Comparison of ENCODE assay signal across 2 cellular contexts in the genomic region with DNA sequence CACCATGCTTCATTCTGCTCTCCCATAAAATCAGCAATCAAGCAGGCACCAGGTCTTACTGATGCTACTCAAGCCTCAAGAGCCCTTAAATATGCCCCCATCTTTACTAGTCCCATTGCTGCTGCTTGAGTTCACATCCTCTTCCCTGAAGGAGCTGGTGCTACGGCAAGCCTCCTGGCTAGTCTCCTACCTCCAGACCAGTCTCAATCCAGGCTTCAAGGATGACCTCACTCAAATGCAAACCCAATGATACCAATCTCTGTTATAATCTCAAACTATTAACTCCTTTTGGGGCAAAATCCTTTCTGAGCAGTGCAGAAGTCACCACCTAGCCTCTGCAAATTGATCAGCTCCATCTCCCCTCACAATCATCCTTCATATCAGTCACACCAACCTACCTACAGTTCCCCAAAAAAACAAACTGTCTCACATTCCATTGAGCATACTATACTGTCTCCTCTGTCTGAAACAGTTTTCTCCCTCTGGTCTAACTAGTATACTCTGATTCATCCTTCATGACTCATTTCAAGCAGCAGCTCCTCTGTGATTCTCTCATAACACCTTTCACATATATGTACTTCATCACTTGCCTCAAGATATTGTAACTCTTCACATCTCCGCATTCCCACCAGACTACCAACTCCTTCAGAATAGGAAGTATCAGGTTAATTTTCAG.
TF ChIP-seq lines count a peak whose summit lies in the region.

No MANE protein-coding gene starts in this region.

TF ChIP-seq in GM12878, 131 proteins besides CTCF, POLR2A, EP300 and RAD21 (continued from another document and continues in another):
- TF ChIP-seq SPI1 (IDR thresholded peaks at IDR 0.05; ENCODE audit: borderline replicate concordance, insufficient read depth, low read depth, low read length), result no peak
- no peak for TF ChIP-seq NRF1 (conservative IDR thresholded peaks at IDR 0.05; ENCODE audit: low read depth, low read length)
- no peak for TF ChIP-seq FOXK2 (IDR thresholded peaks at IDR 0.05)
- TF ChIP-seq, protein P1, sequence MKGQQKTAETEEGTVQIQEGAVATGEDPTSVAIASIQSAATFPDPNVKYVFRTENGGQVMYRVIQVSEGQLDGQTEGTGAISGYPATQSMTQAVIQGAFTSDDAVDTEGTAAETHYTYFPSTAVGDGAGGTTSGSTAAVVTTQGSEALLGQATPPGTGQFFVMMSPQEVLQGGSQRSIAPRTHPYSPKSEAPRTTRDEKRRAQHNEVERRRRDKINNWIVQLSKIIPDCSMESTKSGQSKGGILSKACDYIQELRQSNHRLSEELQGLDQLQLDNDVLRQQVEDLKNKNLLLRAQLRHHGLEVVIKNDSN (IDR thresholded peaks at IDR 0.05; ENCODE audit: borderline replicate concordance, extremely low read length, insufficient read depth, low read depth, low read length), result no peak
- TF ChIP-seq ZBED1 (IDR thresholded peaks at IDR 0.05; ENCODE audit: borderline replicate concordance), result no peak
- TF ChIP-seq, protein P2, sequence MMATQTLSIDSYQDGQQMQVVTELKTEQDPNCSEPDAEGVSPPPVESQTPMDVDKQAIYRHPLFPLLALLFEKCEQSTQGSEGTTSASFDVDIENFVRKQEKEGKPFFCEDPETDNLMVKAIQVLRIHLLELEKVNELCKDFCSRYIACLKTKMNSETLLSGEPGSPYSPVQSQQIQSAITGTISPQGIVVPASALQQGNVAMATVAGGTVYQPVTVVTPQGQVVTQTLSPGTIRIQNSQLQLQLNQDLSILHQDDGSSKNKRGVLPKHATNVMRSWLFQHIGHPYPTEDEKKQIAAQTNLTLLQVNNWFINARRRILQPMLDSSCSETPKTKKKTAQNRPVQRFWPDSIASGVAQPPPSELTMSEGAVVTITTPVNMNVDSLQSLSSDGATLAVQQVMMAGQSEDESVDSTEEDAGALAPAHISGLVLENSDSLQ (IDR thresholded peaks at IDR 0.05), result no peak
- TF ChIP-seq CREM (IDR thresholded peaks at IDR 0.05; ENCODE audit: low read depth), result no peak
- TF ChIP-seq ATF7 (IDR thresholded peaks at IDR 0.05; ENCODE audit: low read depth), result no peak
- TF ChIP-seq ZNF24 (IDR thresholded peaks at IDR 0.05), result no peak
- no peak for TF ChIP-seq HDAC2 (IDR thresholded peaks at IDR 0.05)
- TF ChIP-seq, protein P3, sequence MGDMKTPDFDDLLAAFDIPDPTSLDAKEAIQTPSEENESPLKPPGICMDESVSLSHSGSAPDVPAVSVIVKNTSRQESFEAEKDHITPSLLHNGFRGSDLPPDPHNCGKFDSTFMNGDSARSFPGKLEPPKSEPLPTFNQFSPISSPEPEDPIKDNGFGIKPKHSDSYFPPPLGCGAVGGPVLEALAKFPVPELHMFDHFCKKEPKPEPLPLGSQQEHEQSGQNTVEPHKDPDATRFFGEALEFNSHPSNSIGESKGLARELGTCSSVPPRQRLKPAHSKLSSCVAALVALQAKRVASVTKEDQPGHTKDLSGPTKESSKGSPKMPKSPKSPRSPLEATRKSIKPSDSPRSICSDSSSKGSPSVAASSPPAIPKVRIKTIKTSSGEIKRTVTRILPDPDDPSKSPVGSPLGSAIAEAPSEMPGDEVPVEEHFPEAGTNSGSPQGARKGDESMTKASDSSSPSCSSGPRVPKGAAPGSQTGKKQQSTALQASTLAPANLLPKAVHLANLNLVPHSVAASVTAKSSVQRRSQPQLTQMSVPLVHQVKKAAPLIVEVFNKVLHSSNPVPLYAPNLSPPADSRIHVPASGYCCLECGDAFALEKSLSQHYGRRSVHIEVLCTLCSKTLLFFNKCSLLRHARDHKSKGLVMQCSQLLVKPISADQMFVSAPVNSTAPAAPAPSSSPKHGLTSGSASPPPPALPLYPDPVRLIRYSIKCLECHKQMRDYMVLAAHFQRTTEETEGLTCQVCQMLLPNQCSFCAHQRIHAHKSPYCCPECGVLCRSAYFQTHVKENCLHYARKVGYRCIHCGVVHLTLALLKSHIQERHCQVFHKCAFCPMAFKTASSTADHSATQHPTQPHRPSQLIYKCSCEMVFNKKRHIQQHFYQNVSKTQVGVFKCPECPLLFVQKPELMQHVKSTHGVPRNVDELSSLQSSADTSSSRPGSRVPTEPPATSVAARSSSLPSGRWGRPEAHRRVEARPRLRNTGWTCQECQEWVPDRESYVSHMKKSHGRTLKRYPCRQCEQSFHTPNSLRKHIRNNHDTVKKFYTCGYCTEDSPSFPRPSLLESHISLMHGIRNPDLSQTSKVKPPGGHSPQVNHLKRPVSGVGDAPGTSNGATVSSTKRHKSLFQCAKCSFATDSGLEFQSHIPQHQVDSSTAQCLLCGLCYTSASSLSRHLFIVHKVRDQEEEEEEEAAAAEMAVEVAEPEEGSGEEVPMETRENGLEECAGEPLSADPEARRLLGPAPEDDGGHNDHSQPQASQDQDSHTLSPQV (IDR thresholded peaks at IDR 0.05), result no peak
- no peak for TF ChIP-seq CBX3 (IDR thresholded peaks at IDR 0.05; ENCODE audit: borderline replicate concordance, low read depth)
- TF ChIP-seq, protein P4, sequence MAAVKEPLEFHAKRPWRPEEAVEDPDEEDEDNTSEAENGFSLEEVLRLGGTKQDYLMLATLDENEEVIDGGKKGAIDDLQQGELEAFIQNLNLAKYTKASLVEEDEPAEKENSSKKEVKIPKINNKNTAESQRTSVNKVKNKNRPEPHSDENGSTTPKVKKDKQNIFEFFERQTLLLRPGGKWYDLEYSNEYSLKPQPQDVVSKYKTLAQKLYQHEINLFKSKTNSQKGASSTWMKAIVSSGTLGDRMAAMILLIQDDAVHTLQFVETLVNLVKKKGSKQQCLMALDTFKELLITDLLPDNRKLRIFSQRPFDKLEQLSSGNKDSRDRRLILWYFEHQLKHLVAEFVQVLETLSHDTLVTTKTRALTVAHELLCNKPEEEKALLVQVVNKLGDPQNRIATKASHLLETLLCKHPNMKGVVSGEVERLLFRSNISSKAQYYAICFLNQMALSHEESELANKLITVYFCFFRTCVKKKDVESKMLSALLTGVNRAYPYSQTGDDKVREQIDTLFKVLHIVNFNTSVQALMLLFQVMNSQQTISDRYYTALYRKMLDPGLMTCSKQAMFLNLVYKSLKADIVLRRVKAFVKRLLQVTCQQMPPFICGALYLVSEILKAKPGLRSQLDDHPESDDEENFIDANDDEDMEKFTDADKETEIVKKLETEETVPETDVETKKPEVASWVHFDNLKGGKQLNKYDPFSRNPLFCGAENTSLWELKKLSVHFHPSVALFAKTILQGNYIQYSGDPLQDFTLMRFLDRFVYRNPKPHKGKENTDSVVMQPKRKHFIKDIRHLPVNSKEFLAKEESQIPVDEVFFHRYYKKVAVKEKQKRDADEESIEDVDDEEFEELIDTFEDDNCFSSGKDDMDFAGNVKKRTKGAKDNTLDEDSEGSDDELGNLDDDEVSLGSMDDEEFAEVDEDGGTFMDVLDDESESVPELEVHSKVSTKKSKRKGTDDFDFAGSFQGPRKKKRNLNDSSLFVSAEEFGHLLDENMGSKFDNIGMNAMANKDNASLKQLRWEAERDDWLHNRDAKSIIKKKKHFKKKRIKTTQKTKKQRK (IDR thresholded peaks at IDR 0.05; ENCODE audit: low read depth, low read length), result no peak
- TF ChIP-seq, protein P5, sequence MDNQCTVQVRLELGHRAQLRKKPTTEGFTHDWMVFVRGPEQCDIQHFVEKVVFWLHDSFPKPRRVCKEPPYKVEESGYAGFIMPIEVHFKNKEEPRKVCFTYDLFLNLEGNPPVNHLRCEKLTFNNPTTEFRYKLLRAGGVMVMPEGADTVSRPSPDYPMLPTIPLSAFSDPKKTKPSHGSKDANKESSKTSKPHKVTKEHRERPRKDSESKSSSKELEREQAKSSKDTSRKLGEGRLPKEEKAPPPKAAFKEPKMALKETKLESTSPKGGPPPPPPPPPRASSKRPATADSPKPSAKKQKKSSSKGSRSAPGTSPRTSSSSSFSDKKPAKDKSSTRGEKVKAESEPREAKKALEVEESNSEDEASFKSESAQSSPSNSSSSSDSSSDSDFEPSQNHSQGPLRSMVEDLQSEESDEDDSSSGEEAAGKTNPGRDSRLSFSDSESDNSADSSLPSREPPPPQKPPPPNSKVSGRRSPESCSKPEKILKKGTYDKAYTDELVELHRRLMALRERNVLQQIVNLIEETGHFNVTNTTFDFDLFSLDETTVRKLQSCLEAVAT (IDR thresholded peaks at IDR 0.05), result no peak

TF ChIP-seq in WTC11, 78 proteins besides CTCF, POLR2A, EP300 and RAD21 (continued from another document):
- TF ChIP-seq, protein P6, sequence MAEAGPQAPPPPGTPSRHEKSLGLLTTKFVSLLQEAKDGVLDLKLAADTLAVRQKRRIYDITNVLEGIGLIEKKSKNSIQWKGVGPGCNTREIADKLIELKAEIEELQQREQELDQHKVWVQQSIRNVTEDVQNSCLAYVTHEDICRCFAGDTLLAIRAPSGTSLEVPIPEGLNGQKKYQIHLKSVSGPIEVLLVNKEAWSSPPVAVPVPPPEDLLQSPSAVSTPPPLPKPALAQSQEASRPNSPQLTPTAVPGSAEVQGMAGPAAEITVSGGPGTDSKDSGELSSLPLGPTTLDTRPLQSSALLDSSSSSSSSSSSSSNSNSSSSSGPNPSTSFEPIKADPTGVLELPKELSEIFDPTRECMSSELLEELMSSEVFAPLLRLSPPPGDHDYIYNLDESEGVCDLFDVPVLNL (CRISPR knock-in tag; IDR thresholded peaks at IDR 0.05; ENCODE audit: borderline replicate concordance, low read depth), result no peak
- TF ChIP-seq EMX1 (CRISPR knock-in tag; IDR thresholded peaks at IDR 0.05) (no peak), SOX15 (CRISPR knock-in tag; IDR thresholded peaks at IDR 0.05) (no peak), ZNF671 (CRISPR knock-in tag; IDR thresholded peaks at IDR 0.05) (no peak), JUN (CRISPR knock-in tag; IDR thresholded peaks at IDR 0.05) (no peak), ZNF396 (CRISPR knock-in tag; IDR thresholded peaks at IDR 0.05; ENCODE audit: borderline replicate concordance) (no peak), MYBL2 (CRISPR knock-in tag; IDR thresholded peaks at IDR 0.05) (no peak), TEAD1 (CRISPR knock-in tag; IDR thresholded peaks at IDR 0.05) (no peak), CREB1 (CRISPR knock-in tag; IDR thresholded peaks at IDR 0.05) (no peak), SMAD4 (CRISPR knock-in tag; IDR thresholded peaks at IDR 0.05) (no peak), NR3C1 (CRISPR knock-in tag; conservative IDR thresholded peaks at IDR 0.05; ENCODE audit: low read depth) (no peak), CBFB (CRISPR knock-in tag; IDR thresholded peaks at IDR 0.05; ENCODE audit: low read depth) (no peak)
- TF ChIP-seq, protein P7, sequence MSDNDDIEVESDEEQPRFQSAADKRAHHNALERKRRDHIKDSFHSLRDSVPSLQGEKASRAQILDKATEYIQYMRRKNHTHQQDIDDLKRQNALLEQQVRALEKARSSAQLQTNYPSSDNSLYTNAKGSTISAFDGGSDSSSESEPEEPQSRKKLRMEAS (CRISPR knock-in tag; IDR thresholded peaks at IDR 0.05), result no peak
- TF ChIP-seq, protein P8, sequence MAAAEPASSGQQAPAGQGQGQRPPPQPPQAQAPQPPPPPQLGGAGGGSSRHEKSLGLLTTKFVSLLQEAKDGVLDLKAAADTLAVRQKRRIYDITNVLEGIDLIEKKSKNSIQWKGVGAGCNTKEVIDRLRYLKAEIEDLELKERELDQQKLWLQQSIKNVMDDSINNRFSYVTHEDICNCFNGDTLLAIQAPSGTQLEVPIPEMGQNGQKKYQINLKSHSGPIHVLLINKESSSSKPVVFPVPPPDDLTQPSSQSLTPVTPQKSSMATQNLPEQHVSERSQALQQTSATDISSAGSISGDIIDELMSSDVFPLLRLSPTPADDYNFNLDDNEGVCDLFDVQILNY (CRISPR knock-in tag; IDR thresholded peaks at IDR 0.05), result no peak
- TF ChIP-seq, protein P9, sequence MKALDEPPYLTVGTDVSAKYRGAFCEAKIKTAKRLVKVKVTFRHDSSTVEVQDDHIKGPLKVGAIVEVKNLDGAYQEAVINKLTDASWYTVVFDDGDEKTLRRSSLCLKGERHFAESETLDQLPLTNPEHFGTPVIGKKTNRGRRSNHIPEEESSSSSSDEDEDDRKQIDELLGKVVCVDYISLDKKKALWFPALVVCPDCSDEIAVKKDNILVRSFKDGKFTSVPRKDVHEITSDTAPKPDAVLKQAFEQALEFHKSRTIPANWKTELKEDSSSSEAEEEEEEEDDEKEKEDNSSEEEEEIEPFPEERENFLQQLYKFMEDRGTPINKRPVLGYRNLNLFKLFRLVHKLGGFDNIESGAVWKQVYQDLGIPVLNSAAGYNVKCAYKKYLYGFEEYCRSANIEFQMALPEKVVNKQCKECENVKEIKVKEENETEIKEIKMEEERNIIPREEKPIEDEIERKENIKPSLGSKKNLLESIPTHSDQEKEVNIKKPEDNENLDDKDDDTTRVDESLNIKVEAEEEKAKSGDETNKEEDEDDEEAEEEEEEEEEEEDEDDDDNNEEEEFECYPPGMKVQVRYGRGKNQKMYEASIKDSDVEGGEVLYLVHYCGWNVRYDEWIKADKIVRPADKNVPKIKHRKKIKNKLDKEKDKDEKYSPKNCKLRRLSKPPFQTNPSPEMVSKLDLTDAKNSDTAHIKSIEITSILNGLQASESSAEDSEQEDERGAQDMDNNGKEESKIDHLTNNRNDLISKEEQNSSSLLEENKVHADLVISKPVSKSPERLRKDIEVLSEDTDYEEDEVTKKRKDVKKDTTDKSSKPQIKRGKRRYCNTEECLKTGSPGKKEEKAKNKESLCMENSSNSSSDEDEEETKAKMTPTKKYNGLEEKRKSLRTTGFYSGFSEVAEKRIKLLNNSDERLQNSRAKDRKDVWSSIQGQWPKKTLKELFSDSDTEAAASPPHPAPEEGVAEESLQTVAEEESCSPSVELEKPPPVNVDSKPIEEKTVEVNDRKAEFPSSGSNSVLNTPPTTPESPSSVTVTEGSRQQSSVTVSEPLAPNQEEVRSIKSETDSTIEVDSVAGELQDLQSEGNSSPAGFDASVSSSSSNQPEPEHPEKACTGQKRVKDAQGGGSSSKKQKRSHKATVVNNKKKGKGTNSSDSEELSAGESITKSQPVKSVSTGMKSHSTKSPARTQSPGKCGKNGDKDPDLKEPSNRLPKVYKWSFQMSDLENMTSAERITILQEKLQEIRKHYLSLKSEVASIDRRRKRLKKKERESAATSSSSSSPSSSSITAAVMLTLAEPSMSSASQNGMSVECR (CRISPR knock-in tag; IDR thresholded peaks at IDR 0.05; ENCODE audit: borderline replicate concordance), result no peak
- TF ChIP-seq, protein P10, sequence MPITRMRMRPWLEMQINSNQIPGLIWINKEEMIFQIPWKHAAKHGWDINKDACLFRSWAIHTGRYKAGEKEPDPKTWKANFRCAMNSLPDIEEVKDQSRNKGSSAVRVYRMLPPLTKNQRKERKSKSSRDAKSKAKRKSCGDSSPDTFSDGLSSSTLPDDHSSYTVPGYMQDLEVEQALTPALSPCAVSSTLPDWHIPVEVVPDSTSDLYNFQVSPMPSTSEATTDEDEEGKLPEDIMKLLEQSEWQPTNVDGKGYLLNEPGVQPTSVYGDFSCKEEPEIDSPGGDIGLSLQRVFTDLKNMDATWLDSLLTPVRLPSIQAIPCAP (CRISPR knock-in tag; IDR thresholded peaks at IDR 0.05), result no peak
- TF ChIP-seq, protein P11, sequence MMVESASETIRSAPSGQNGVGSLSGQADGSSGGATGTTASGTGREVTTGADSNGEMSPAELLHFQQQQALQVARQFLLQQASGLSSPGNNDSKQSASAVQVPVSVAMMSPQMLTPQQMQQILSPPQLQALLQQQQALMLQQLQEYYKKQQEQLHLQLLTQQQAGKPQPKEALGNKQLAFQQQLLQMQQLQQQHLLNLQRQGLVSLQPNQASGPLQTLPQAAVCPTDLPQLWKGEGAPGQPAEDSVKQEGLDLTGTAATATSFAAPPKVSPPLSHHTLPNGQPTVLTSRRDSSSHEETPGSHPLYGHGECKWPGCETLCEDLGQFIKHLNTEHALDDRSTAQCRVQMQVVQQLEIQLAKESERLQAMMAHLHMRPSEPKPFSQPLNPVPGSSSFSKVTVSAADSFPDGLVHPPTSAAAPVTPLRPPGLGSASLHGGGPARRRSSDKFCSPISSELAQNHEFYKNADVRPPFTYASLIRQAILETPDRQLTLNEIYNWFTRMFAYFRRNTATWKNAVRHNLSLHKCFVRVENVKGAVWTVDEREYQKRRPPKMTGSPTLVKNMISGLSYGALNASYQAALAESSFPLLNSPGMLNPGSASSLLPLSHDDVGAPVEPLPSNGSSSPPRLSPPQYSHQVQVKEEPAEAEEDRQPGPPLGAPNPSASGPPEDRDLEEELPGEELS (CRISPR knock-in tag; IDR thresholded peaks at IDR 0.05), result no peak
